Comparison of ENCODE assay signal across 8 cellular contexts in genomic region chr19:35066691-35067563, GRCh38. TPM values are rescaled to one million over a fixed set of nuclear protein-coding genes. Genes with fewer than 3 reads are reported as not detected.
DNase-seq lines count a peak whose midpoint lies in the region; ATAC-seq, FAIRE-seq and TF ChIP-seq lines count a peak whose summit lies in the region.

No MANE protein-coding gene starts in this region.

- H3K4me3 ChIP-seq in Loucy (ENCODE audit: low read length, poor library complexity, severe bottlenecking), result no peak overlapping the region
- H3K4me3 ChIP-seq in osteoblast (ENCODE audit: insufficient read depth, low read length), result no peak overlapping the region
- no peak overlapping the region for H3K4me3 ChIP-seq in thyroid gland (replicated peaks in 1 of 3)

- CTCF ChIA-PET in CD4-positive, alpha-beta T cell (lab: Charles Lee), result interaction anchor here (0.6 to 1.5 kb wide), 13 partner anchors 9 to 783 kb away, joined by 3 to 10 read pairs (median 4); partner anchors contain the start of gene LGI4

- H3K9ac ChIP-seq in Loucy (ENCODE audit: low read depth, low read length, poor library complexity, severe bottlenecking), result no peak overlapping the region

- ATAC-seq in CD4-positive, alpha-beta T cell (ENCODE audit: poor library complexity), result peak; percentile 95
- ATAC-seq in GM21367 (IDR thresholded peaks at IDR 0.05; ENCODE audit: unreplicated experiment), result peak; percentile 67

- peaks cover 9% of the 10 kb centered on the region for H3K9me3 ChIP-seq in CD4-positive, alpha-beta T cell (ENCODE audit: control insufficient read depth, low read length)
- H3K9me3 ChIP-seq in Loucy (ENCODE audit: insufficient read depth, low read depth, low read length) (no peaks in the 10 kb centered on the region), osteoblast (ENCODE audit: low read depth, low read length) (peaks cover 3% of the 10 kb centered on the region), thyroid gland (no peaks in the 10 kb centered on the region)

- H3K79me2 ChIP-seq in Loucy (ENCODE audit: insufficient read depth, low read length) (no peaks in the 10 kb centered on the region), osteoblast (ENCODE audit: insufficient read depth, low read length) (no peaks in the 10 kb centered on the region)

- intact Hi-C loops in CD4-positive, alpha-beta T cell (cut with DNase I, micrococcal nuclease), result loop anchor here (1.0 to 5.0 kb wide), 6 partner anchors 74 to 428 kb away; no protein-coding TSS in a partner anchor
- intact Hi-C loops in thyroid gland (cut with DNase I), result no loop called here

- H4K20me1 ChIP-seq in Loucy (ENCODE audit: insufficient read depth, low read length, poor library complexity, severe bottlenecking) (no peaks in the 10 kb centered on the region), osteoblast (ENCODE audit: insufficient read depth, low read length) (no peaks in the 10 kb centered on the region)

- H3K4me3 Mint-ChIP-seq in CD4-positive, alpha-beta T cell, result no peak overlapping the region

- no peaks in the 10 kb centered on the region for H3F3A ChIP-seq in Loucy (ENCODE audit: low read depth)

- no peaks in the 10 kb centered on the region for H3K4me1 ChIP-seq in Loucy (ENCODE audit: insufficient read depth, low read length, poor library complexity, severe bottlenecking)
- no peaks in the 10 kb centered on the region for H3K4me1 ChIP-seq in osteoblast (ENCODE audit: insufficient read depth, low read length)
- no peaks in the 10 kb centered on the region for H3K4me1 ChIP-seq in thyroid gland

- no peak for TF ChIP-seq POLR2A in thyroid gland (IDR thresholded peaks at IDR 0.05)

- H3K36me3 Mint-ChIP-seq in CD4-positive, alpha-beta T cell (ENCODE audit: low read depth), result no peaks in the 10 kb centered on the region

- H3K4me2 ChIP-seq in Loucy (ENCODE audit: low read depth, low read length, poor library complexity, severe bottlenecking) (no peak overlapping the region), osteoblast (ENCODE audit: insufficient read depth, low read length) (no peak overlapping the region)

- H3K4me1 Mint-ChIP-seq in CD4-positive, alpha-beta T cell (ENCODE audit: low read depth), result peaks cover 8% of the 10 kb centered on the region

- no peaks in the 10 kb centered on the region for H3K36me3 ChIP-seq in Loucy (ENCODE audit: insufficient read depth, low read length)
- no peaks in the 10 kb centered on the region for H3K36me3 ChIP-seq in osteoblast (ENCODE audit: insufficient read depth, low read length)
- H3K36me3 ChIP-seq in thyroid gland, result no peaks in the 10 kb centered on the region

- 24 to 27% methylated on average over 13 to 14 of the region's 14 CpGs for WGBS in thyroid gland, 2 donors

- POLR2A ChIA-PET in CD4-positive, alpha-beta T cell (lab: Charles Lee), result no interaction called here

- DNase-seq in CD4-positive, alpha-beta T cell, result peak; percentile 83 to 93 (median 88)
- DNase-seq in SK-N-DZ (ENCODE audit: low spot score) (peak; percentile 60), frontal cortex (ENCODE audit: low spot score in 2 of 2) (peak; percentile 75 to 85), osteoblast (ENCODE audit: insufficient read length, low spot score, missing footprints) (peak; percentile 97), thyroid gland (peak; percentile 72 to 81)
- DNase-seq in activated gamma-delta T cell treated with anti-CD3 and anti-CD28 coated beads, Interleukin-2, amount 50 U/mL, for 16 hours (ENCODE audit: low read depth), result peak; percentile 87

- H3K27ac ChIP-seq in CD4-positive, alpha-beta T cell (ENCODE audit: low read depth, low read length), result no peak overlapping the region
- H3K27ac ChIP-seq in osteoblast (ENCODE audit: low read depth, low read length) (no peak overlapping the region), thyroid gland (no peak overlapping the region)

- H3K27ac Mint-ChIP-seq in CD4-positive, alpha-beta T cell, result no peak overlapping the region

- H3K27me3 Mint-ChIP-seq in CD4-positive, alpha-beta T cell, result no peaks in the 10 kb centered on the region

- H3K9me3 Mint-ChIP-seq in CD4-positive, alpha-beta T cell, result no peaks in the 10 kb centered on the region

- H2AFZ ChIP-seq in Loucy (ENCODE audit: low read length) (no peak overlapping the region), osteoblast (ENCODE audit: low read length) (no peak overlapping the region)

- FAIRE-seq in frontal cortex (lab: Jason Lieb, UNC), result no peak

- no peaks in the 10 kb centered on the region for H3K9me2 ChIP-seq in Loucy (replicated peaks; ENCODE audit: low read depth, low read length)

- no peaks in the 10 kb centered on the region for H3K27me3 ChIP-seq in CD4-positive, alpha-beta T cell (ENCODE audit: control insufficient read depth, insufficient read depth, low read length)
- H3K27me3 ChIP-seq in Loucy (ENCODE audit: insufficient read depth, low read length, poor library complexity, severe bottlenecking), result no peaks in the 10 kb centered on the region
- no peaks in the 10 kb centered on the region for H3K27me3 ChIP-seq in osteoblast (ENCODE audit: insufficient read depth, low read length)
- H3K27me3 ChIP-seq in thyroid gland, result no peaks in the 10 kb centered on the region

- peak; percentile 87 for TF ChIP-seq CTCF in CD4-positive, alpha-beta T cell (IDR thresholded peaks at IDR 0.05)
- TF ChIP-seq CTCF in Loucy (conservative IDR thresholded peaks at IDR 0.05; ENCODE audit: low read length) (peak; percentile 95), osteoblast (IDR thresholded peaks at IDR 0.05; ENCODE audit: extremely low read depth, low read depth, low read length) (peak; percentile 94), thyroid gland (IDR thresholded peaks at IDR 0.05) (peak; percentile 58 to 83 (median 63))

RNA-seq across cellular contexts. Expression of gene HPN, which starts 25.4 kb away (rescaled TPM):
- not detected for total RNA-seq in CD4-positive, alpha-beta T cell
- polyA plus RNA-seq in SK-N-DZ (2014; cell fraction: cytosol; rRNA removed), result not detected in 2 replicates
- not detected in 2 replicates for polyA plus RNA-seq in SK-N-DZ (2014; cell fraction: nucleus; rRNA removed)
- total RNA-seq in frontal cortex (not detected), osteoblast (under 0.01 and 0.29 TPM in 2 replicates), thyroid gland (10 to 100 TPM; 16.3 to 19.3 (median 17.9) TPM)

RNA-seq across cellular contexts. Expression of gene SCN1B, which starts 36.7 kb away (rescaled TPM):
- total RNA-seq in CD4-positive, alpha-beta T cell, result 1 to 10 TPM; 1.4 to 2.3 TPM
- polyA plus RNA-seq in SK-N-DZ (2014; cell fraction: cytosol; rRNA removed), result 0.52 and 0.85 TPM in 2 replicates
- 1.5 and 2.4 TPM in 2 replicates for polyA plus RNA-seq in SK-N-DZ (2014; cell fraction: nucleus; rRNA removed)
- total RNA-seq in frontal cortex (0.82 TPM), osteoblast (4.7 and 5.6 TPM in 2 replicates), thyroid gland (10 to 100 TPM in 2 of 4 donors, 1 to 10 TPM in 2; 5.7 to 19.6 (median 10.1) TPM)

RNA-seq across cellular contexts. Expression of gene FXYD3, which starts 48.7 kb away (rescaled TPM):
- not detected for total RNA-seq in CD4-positive, alpha-beta T cell
- polyA plus RNA-seq in SK-N-DZ (2014; cell fraction: cytosol; rRNA removed), result not detected in 2 replicates
- not detected in 2 replicates for polyA plus RNA-seq in SK-N-DZ (2014; cell fraction: nucleus; rRNA removed)
- total RNA-seq in frontal cortex, result not detected
- not detected in 2 replicates for total RNA-seq in osteoblast
- 1 to 10 TPM in 1 of 4 donors, not detected in 3; 1.1 TPM for total RNA-seq in thyroid gland

Comparison
In these comparisons a context has a peak if more than half of its experiments do, and no peak if none do; other contexts are left out.
1. RNA of gene HPN, which starts 25.4 kb away (total RNA-seq): 16.3 to 19.3 TPM in thyroid gland; not detected in CD4-positive, alpha-beta T cell, not detected in frontal cortex (single experiment) and under 0.01 to 0.29 TPM in osteoblast; every median in the first group is over 10 times any median in the second.
2. Peak in every context shown above with its lines, with median percentiles within 50 percentile points of each other: DNase-seq and CTCF ChIP-seq.